Comparison of ENCODE assay signal across 9 cellular contexts in genomic region chr2:70643715-70644114, GRCh38.
DNase-seq lines count a peak whose midpoint lies in the region; TF ChIP-seq lines count a peak whose summit lies in the region.
"Had no signal": no experiment of that assay in that cellular context is flagged by ENCODE, and none has a peak within 500 bp of the region (broad histone marks: within the 10 kb centered on the region; RNA-seq: fewer than 3 reads in every experiment).

No MANE protein-coding gene starts in this region.

- WGBS in stomach, 5 donors: 57 to 68% (median 59%) methylated on average over 12 of the region's 12 CpGs

- no peak overlapping the region for H3K27ac ChIP-seq in stomach

- peak in 3 of 7 experiments; percentile 14 to 15 (median 15) for TF ChIP-seq CTCF in stomach (IDR thresholded peaks at IDR 0.05)

- peak; percentile 12 for DNase-seq in NCI-H1105 treated with DMSO at 0.1 percent for 48 hours (lab: John Stamatoyannopoulos, UW)
- DNase-seq in NCI-H1105 (lab: John Stamatoyannopoulos, UW): no peak
- DNase-seq in HuH-7 (ENCODE audit: low spot score): peak; percentile 30
- peak; percentile 55 for DNase-seq in SKM-1 treated with dmso at 0.1 percent for 144 hours (lab: John Stamatoyannopoulos, UW; ENCODE audit: unreplicated experiment)
- DNase-seq in iPS-NIHi7 (ENCODE audit: extremely low spot score): peak; percentile 71
- DNase-seq in NCI-H1930 (lab: John Stamatoyannopoulos, UW): no peak
- DNase-seq in stomach: no peak
- no peak for DNase-seq in activated CD8-positive, alpha-beta memory T cell treated with anti-CD3 and anti-CD28 coated beads, Interleukin-2, amount 50 U/mL, for 4 hours
- DNase-seq: activated effector memory CD4-positive, alpha-beta T cell treated with anti-CD3 and anti-CD28 coated beads, Interleukin-2, amount 50 U/mL, for 16 hours had no signal

- H3K4me3 ChIP-seq in stomach: no peak overlapping the region

- intact Hi-C loops in stomach (cut with DNase I; ENCODE audit: low total_unique reads): loop anchor here (10.0 kb wide), 1 partner anchor 299 kb away; no protein-coding TSS in a partner anchor

- TF ChIP-seq POLR2A in stomach (IDR thresholded peaks at IDR 0.05): no peak

- no peaks in the 10 kb centered on the region for H3K4me1 ChIP-seq in stomach

- TF ChIP-seq EP300 in stomach (IDR thresholded peaks at IDR 0.05): no peak

- H3K36me3 ChIP-seq in stomach: no peaks in the 10 kb centered on the region

- peaks cover 0 to 22% (median 0%) of the 10 kb centered on the region in 3 donors for H3K27me3 ChIP-seq in stomach

- no peaks in the 10 kb centered on the region for H3K9me3 ChIP-seq in stomach

Comparison
In these comparisons a context has a peak if more than half of its experiments do, and no peak if none do; other contexts are left out.
1. DNase-seq: peak in NCI-H1105 treated with DMSO at 0.1 percent for 48 hours (single experiment), HuH-7 (single experiment), SKM-1 treated with dmso at 0.1 percent for 144 hours (single experiment) and iPS-NIHi7 (single experiment); none in NCI-H1105 (single experiment), NCI-H1930 (0 of 2), stomach (single experiment) and activated CD8-positive, alpha-beta memory T cell treated with anti-CD3 and anti-CD28 coated beads, Interleukin-2, amount 50 U/mL, for 4 hours (single experiment).